30 cellular contexts compared by ENCODE assay signal in genomic region chr13:37158481-37158880, GRCh38. TPM values are rescaled to one million over a fixed set of nuclear protein-coding genes. Genes with fewer than 3 reads are reported as not detected.
"Had no signal": no experiment of that assay in that cellular context is flagged by ENCODE, and none has a peak within 500 bp of the region (broad histone marks: within the 10 kb centered on the region; RNA-seq: fewer than 3 reads in every experiment).

No MANE protein-coding gene starts in this region.

- H3K4me1 ChIP-seq: stomach, suprapubic skin, testis, thyroid gland, tibial artery, tibial nerve, transverse colon, upper lobe of left lung, upper lobe of right lung, uterus, vagina had no signal

- H3K27ac ChIP-seq: stomach, suprapubic skin, testis, thoracic aorta, thyroid gland, tibial artery, tibial nerve, transverse colon, upper lobe of left lung, upper lobe of right lung, uterus, vagina had no signal

- DNase-seq: stimulated activated CD4-positive, alpha-beta T cell treated with anti-CD3 and anti-CD28 coated beads, Interleukin-2, amount 100 ng/mL, for 48 hours; stimulated activated CD4-positive, alpha-beta T cell treated with anti-CD3 and anti-CD28 coated beads, Interleukin-4, amount 100 ng/mL, for 1 hour; stimulated activated CD4-positive, alpha-beta T cell treated with anti-CD3 and anti-CD28 coated beads, Interleukin-4, amount 100 ng/mL, for 24 hours; stimulated activated CD4-positive, alpha-beta T cell treated with anti-CD3 and anti-CD28 coated beads, Interleukin-4, amount 100 ng/mL, for 4 hours; stimulated activated CD8-positive, alpha-beta memory T cell treated with anti-CD3 and anti-CD28 coated beads, Interleukin-4, amount 100 ng/mL, for 48 hours; stimulated activated naive B cell treated with anti-CD40 and anti-IgM and Interleukin-4, amounts not matched to agents 10 μg/mL and 1 μg/mL and 100 μg/mL, for 72 hours; stimulated activated naive CD4-positive, alpha-beta T cell; stimulated activated naive CD4-positive, alpha-beta T cell treated with Interleukin-2 at 50 U/mL for 16 hours; stimulated activated naive CD8-positive, alpha-beta T cell treated with anti-CD3 and anti-CD28 coated beads, Interleukin-15, amount 100 ng/mL, for 72 hours; stimulated activated naive CD8-positive, alpha-beta T cell treated with anti-CD3 and anti-CD28 coated beads, Interleukin-15, Interleukin-2, amounts not matched to agents 100 U/mL and 50 U/mL, for 24 hours; stomach; substantia nigra; testis; thyroid gland; tibial artery; transverse colon; trophoblast cell; upper lobe of left lung; upper lobe of right lung; uterus had no signal

- H3K36me3 ChIP-seq: stomach, suprapubic skin, thoracic aorta, thyroid gland, tibial artery, tibial nerve, transverse colon, upper lobe of left lung, upper lobe of right lung, uterus, vagina had no signal

- H3K4me3 ChIP-seq: stomach, suprapubic skin, testis, thoracic aorta, thyroid gland, tibial artery, tibial nerve, transverse colon, upper lobe of left lung, upper lobe of right lung, uterus, vagina had no signal

- H3K27me3 ChIP-seq: stomach, suprapubic skin, testis, thyroid gland, tibial artery, tibial nerve, transverse colon, upper lobe of left lung, upper lobe of right lung, uterus, vagina had no signal

- H3K9me3 ChIP-seq: testis, thyroid gland, vagina had no signal

- ATAC-seq: stimulated activated effector memory CD8-positive, alpha-beta T cell treated with anti-CD3 and anti-CD28 coated beads, Interleukin-12 subunit alpha, Interleukin-12 subunit beta, amount 100 ng/mL, for 72 hours; stimulated activated memory B cell treated with anti-CD40 and anti-IgM and Interleukin-4, amounts not matched to agents 10 μg/mL and 1 μg/mL and 100 μg/mL, for 72 hours; stimulated activated naive B cell treated with anti-CD40 and anti-IgM and Interleukin-4, amounts not matched to agents 10 μg/mL and 1 μg/mL and 100 μg/mL, for 72 hours; stimulated activated naive CD8-positive, alpha-beta T cell treated with anti-CD3 and anti-CD28 coated beads, Interleukin-15, amount 100 ng/mL, for 72 hours; stimulated activated naive CD8-positive, alpha-beta T cell treated with anti-CD3 and anti-CD28 coated beads, Interleukin-15, Interleukin-2, amounts not matched to agents 100 U/mL and 50 U/mL, for 24 hours; upper lobe of right lung had no signal

RNA-seq across cellular contexts. Expression of gene CSNK1A1L, which starts 53.0 kb away (rescaled TPM):
- total RNA-seq: stomach, subcutaneous adipose tissue, suprapubic skin, temporal lobe, thoracic aorta, thyroid gland, tibial nerve, transverse colon, upper lobe of left lung, upper lobe of right lung, ureter, urinary bladder, uterus, vagina had no signal
